Comparison of ENCODE assay signal across 9 cellular contexts in the genomic region with DNA sequence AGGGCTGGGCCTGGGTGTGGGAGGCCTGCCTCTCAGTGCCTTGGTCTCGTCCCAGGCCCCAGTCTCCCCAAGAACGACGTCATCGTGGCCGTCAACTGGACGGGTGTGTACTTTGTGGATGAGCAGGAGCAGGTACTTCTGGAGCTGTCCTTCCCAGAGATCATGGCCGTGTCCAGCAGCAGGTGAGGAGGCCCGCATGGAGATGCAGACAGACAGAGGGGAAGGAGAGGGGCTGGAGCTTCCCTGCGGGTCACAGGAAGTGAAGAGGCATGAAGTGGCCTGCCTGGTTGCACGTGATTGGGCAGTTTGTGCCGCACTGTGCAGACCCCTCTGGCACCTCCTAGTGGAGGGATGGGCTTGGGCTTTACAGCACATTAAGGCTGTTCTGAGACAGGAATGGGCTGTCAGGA.
DNase-seq lines count a peak whose midpoint lies in the region; ATAC-seq and TF ChIP-seq lines count a peak whose summit lies in the region.
"Had no signal": no experiment of that assay in that cellular context is flagged by ENCODE, and none has a peak within 500 bp of the region (broad histone marks: within the 10 kb centered on the region; RNA-seq: fewer than 3 reads in every experiment).

No MANE protein-coding gene starts in this region.

- H3K4me3 Mint-ChIP-seq in endothelial cell (ENCODE audit: unreplicated experiment), result peak overlapping the region; percentile 39
- H3K4me3 Mint-ChIP-seq: natural killer cell had no signal

- peaks cover 7% of the 10 kb centered on the region for H3K4me1 Mint-ChIP-seq in endothelial cell (ENCODE audit: unreplicated experiment)
- H3K4me1 Mint-ChIP-seq: natural killer cell had no signal

- peak; percentile 57 for TF ChIP-seq CTCF in endothelial cell (IDR thresholded peaks at IDR 0.05; ENCODE audit: unreplicated experiment)

- peaks cover 16% of the 10 kb centered on the region for H3K27me3 Mint-ChIP-seq in endothelial cell (ENCODE audit: unreplicated experiment)

- ATAC-seq in GM19452 (IDR thresholded peaks at IDR 0.05; ENCODE audit: unreplicated experiment), result no peak

- H3K9me3 Mint-ChIP-seq in endothelial cell (ENCODE audit: unreplicated experiment), result no peaks in the 10 kb centered on the region
- H3K9me3 Mint-ChIP-seq: natural killer cell had no signal

- DNase-seq in activated CD4-positive, alpha-beta T cell treated with anti-CD3 and anti-CD28 coated beads for 48 hours, result peak; percentile 61
- no peak for DNase-seq in activated CD4-positive, alpha-beta T cell treated with anti-CD3 and anti-CD28 coated beads, Interleukin-2, amount 50 U/mL, for 1 hour
- peak; percentile 3 for DNase-seq in NCI-H1105 treated with DMSO at 0.1 percent for 48 hours (lab: John Stamatoyannopoulos, UW)
- peak; percentile 44 for DNase-seq in endothelial cell (ENCODE audit: low spot score)
- peak in 2 of 3 donors; percentile 9 to 19 for DNase-seq in stimulated activated CD4-positive, alpha-beta T cell treated with anti-CD3 and anti-CD28 coated beads, TNF-alpha, amount 100 ng/mL, for 48 hours (ENCODE audit: low read depth in 3 of 3)
- DNase-seq in NCI-H187 (lab: John Stamatoyannopoulos, UW), result no peak
- DNase-seq in retina, result no peak
- DNase-seq: natural killer cell had no signal

- peak overlapping the region; percentile 25 for H3K27ac Mint-ChIP-seq in endothelial cell (ENCODE audit: unreplicated experiment)
- H3K27ac Mint-ChIP-seq: natural killer cell had no signal

- H3K36me3 Mint-ChIP-seq in endothelial cell (ENCODE audit: low read depth, unreplicated experiment), result peaks cover 15% of the 10 kb centered on the region
- H3K36me3 Mint-ChIP-seq: natural killer cell had no signal

Comparison
In these comparisons a context has a peak if more than half of its experiments do, and no peak if none do; other contexts are left out.
1. DNase-seq: peak in activated CD4-positive, alpha-beta T cell treated with anti-CD3 and anti-CD28 coated beads for 48 hours (single experiment), NCI-H1105 treated with DMSO at 0.1 percent for 48 hours (single experiment), endothelial cell (single experiment) and stimulated activated CD4-positive, alpha-beta T cell treated with anti-CD3 and anti-CD28 coated beads, TNF-alpha, amount 100 ng/mL, for 48 hours (2 of 3); none in activated CD4-positive, alpha-beta T cell treated with anti-CD3 and anti-CD28 coated beads, Interleukin-2, amount 50 U/mL, for 1 hour (single experiment), NCI-H187 (0 of 2) and retina (single experiment).